19 cellular contexts compared by ENCODE assay signal in the genomic region with DNA sequence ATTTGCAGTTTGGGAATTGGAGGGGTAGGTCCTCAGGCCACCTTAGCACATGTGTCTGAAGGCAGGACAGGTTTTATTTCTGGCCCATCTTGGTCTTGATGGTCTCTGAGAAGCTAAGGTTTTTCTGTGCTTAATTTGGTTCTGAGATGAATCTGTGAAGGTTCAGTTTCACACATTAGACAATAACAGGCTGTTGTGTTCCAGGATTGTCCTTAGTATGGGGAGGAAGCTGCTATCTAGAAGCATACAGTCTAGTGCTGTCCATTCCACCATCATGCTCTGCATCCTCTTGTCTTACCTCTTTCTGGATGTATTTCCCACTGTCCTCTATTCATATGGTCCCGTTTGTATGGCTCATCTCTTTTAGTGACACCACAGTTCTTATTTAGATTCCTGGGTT. TPM values are rescaled to one million over a fixed set of nuclear protein-coding genes. Genes with fewer than 3 reads are reported as not detected.
DNase-seq lines count a peak whose midpoint lies in the region; ATAC-seq and TF ChIP-seq lines count a peak whose summit lies in the region.
"Had no signal": no experiment of that assay in that cellular context is flagged by ENCODE, and none has a peak within 500 bp of the region (broad histone marks: within the 10 kb centered on the region; RNA-seq: fewer than 3 reads in every experiment).

No MANE protein-coding gene starts in this region.

- DNase-seq in left ventricle myocardium superior (no peak), left cardiac atrium (no peak), GM23338 (ENCODE audit: low spot score) (no peak), esophagus muscularis mucosa (ENCODE audit: extremely low spot score) (no peak), H7 (no peak), upper lobe of right lung (no peak)
- DNase-seq: 8988T; activated CD8-positive, alpha-beta T cell treated with anti-CD3 and anti-CD28 coated beads for 36 hours; adrenal gland; EL; heart left ventricle; NCI-H1105; NCI-H510A treated with DMSO at 0.1 percent for 48 hours; retina; RPMI8226; stimulated activated CD4-positive, alpha-beta T cell treated with anti-CD3 and anti-CD28 coated beads, Interleukin-4, amount 100 ng/mL, for 4 hours; T-helper 9 cell had no signal

- TF ChIP-seq POLR2A in esophagus muscularis mucosa (IDR thresholded peaks at IDR 0.05; ENCODE audit: low read depth): no peak

- peaks cover 5% of the 10 kb centered on the region; the same call in 1 of the 3 replicates for H3K36me3 Mint-ChIP-seq in GM23338 (ENCODE audit: low read depth)

- H3K27ac ChIP-seq in GM23338 (ENCODE audit: low read depth): no peak overlapping the region
- no peak overlapping the region for H3K27ac ChIP-seq in esophagus muscularis mucosa (replicated peaks in 1 of 4)
- H3K27ac ChIP-seq in upper lobe of right lung: no peak overlapping the region
- H3K27ac ChIP-seq: adrenal gland had no signal

- TF ChIP-seq EP300 in esophagus muscularis mucosa (IDR thresholded peaks at IDR 0.05): no peak

- H3K27me3 ChIP-seq in GM23338 (ENCODE audit: insufficient read depth) (no peaks in the 10 kb centered on the region), esophagus muscularis mucosa (no peaks in the 10 kb centered on the region), H7 (ENCODE audit: control insufficient read depth, insufficient read depth, low read length) (no peaks in the 10 kb centered on the region), upper lobe of right lung (no peaks in the 10 kb centered on the region)
- H3K27me3 ChIP-seq: adrenal gland, heart left ventricle had no signal

- no peaks in the 10 kb centered on the region for H3K9me2 ChIP-seq in GM23338 (ENCODE audit: insufficient read depth)

- intact Hi-C loops in left ventricle myocardium superior (cut with micrococcal nuclease): no loop called here
- intact Hi-C loops in left cardiac atrium (cut with DNase I): no loop called here
- intact Hi-C loops in esophagus muscularis mucosa (cut with DNase I): no loop called here
- intact Hi-C loops in upper lobe of right lung (cut with DNase I): no loop called here

- H3K9me3 ChIP-seq in esophagus muscularis mucosa (no peaks in the 10 kb centered on the region), upper lobe of right lung (no peaks in the 10 kb centered on the region)
- H3K9me3 ChIP-seq: adrenal gland, heart left ventricle had no signal

- H3K79me2 ChIP-seq in GM23338 (replicated peaks; ENCODE audit: insufficient read depth): peaks cover 87% of the 10 kb centered on the region

- no peak overlapping the region for H3K4me3 Mint-ChIP-seq in GM23338
- H3K4me3 Mint-ChIP-seq: activated CD8-positive, alpha-beta T cell treated with anti-CD3 and anti-CD28 coated beads for 36 hours had no signal

- H3K9me3 Mint-ChIP-seq in GM23338: no peaks in the 10 kb centered on the region
- H3K9me3 Mint-ChIP-seq: activated CD8-positive, alpha-beta T cell treated with anti-CD3 and anti-CD28 coated beads for 36 hours had no signal

- H3K27me3 Mint-ChIP-seq in GM23338 (ENCODE audit: insufficient read depth, low read depth, poor library complexity): peaks cover 2% of the 10 kb centered on the region
- H3K27me3 Mint-ChIP-seq: activated CD8-positive, alpha-beta T cell treated with anti-CD3 and anti-CD28 coated beads for 36 hours had no signal

- 0 out of 2 replicates have a peak, but pooled peaks cover 7% of the 10 kb centered on the region for H3K4me1 ChIP-seq in GM23338 (ENCODE audit: insufficient read depth)
- peaks cover 0 to 19% (median 10%) of the 10 kb centered on the region in 4 donors for H3K4me1 ChIP-seq in esophagus muscularis mucosa
- no peaks in the 10 kb centered on the region for H3K4me1 ChIP-seq in upper lobe of right lung

- H4K20me1 ChIP-seq in GM23338 (replicated peaks; ENCODE audit: insufficient read depth): peaks cover 10% of the 10 kb centered on the region

- H3K4me3 ChIP-seq in GM23338 (no peak overlapping the region), esophagus muscularis mucosa (no peak overlapping the region), H7 (ENCODE audit: insufficient read depth, low read depth, low read length) (no peak overlapping the region), upper lobe of right lung (no peak overlapping the region)
- H3K4me3 ChIP-seq: adrenal gland had no signal

- no peaks in the 10 kb centered on the region for H3F3A ChIP-seq in GM23338 (replicated peaks; ENCODE audit: low read depth)

- ATAC-seq in left ventricle myocardium superior (peak; percentile 43), left cardiac atrium (no peak), GM23338 (no peak), HG03442 (IDR thresholded peaks at IDR 0.05; ENCODE audit: unreplicated experiment) (peak; percentile 57), HG02763 (IDR thresholded peaks at IDR 0.05; ENCODE audit: unreplicated experiment) (no peak), upper lobe of right lung (no peak)
- ATAC-seq: activated CD8-positive, alpha-beta T cell treated with anti-CD3 and anti-CD28 coated beads for 36 hours had no signal

- H3K36me3 ChIP-seq in GM23338 (ENCODE audit: insufficient read depth) (no peaks in the 10 kb centered on the region), esophagus muscularis mucosa (no peaks in the 10 kb centered on the region), H7 (replicated peaks; ENCODE audit: control insufficient read depth, insufficient read depth, low read length) (no peaks in the 10 kb centered on the region), upper lobe of right lung (no peaks in the 10 kb centered on the region)
- H3K36me3 ChIP-seq: adrenal gland had no signal

- peaks cover 15% of the 10 kb centered on the region for H3K4me1 Mint-ChIP-seq in GM23338

- H2AFZ ChIP-seq in GM23338: no peak overlapping the region

- H3K4me2 ChIP-seq in GM23338: no peak overlapping the region

- WGBS in esophagus muscularis mucosa: 86% methylated on average over 1 of the region's 1 CpG

- no peak for TF ChIP-seq CTCF in GM23338 (conservative IDR thresholded peaks at IDR 0.05; ENCODE audit: low read depth in 2 of 2)
- TF ChIP-seq CTCF in esophagus muscularis mucosa (IDR thresholded peaks at IDR 0.05): no peak
- no peak for TF ChIP-seq CTCF in upper lobe of right lung (IDR thresholded peaks at IDR 0.05)

- 0 out of 2 replicates have a peak overlapping the region, but pooled peaks have one; percentile 17 for H3K27ac Mint-ChIP-seq in GM23338
- H3K27ac Mint-ChIP-seq: activated CD8-positive, alpha-beta T cell treated with anti-CD3 and anti-CD28 coated beads for 36 hours had no signal

TF ChIP-seq in GM23338, 12 proteins besides CTCF, POLR2A, EP300 and RAD21 (continues in another document):
- TF ChIP-seq, protein P1, sequence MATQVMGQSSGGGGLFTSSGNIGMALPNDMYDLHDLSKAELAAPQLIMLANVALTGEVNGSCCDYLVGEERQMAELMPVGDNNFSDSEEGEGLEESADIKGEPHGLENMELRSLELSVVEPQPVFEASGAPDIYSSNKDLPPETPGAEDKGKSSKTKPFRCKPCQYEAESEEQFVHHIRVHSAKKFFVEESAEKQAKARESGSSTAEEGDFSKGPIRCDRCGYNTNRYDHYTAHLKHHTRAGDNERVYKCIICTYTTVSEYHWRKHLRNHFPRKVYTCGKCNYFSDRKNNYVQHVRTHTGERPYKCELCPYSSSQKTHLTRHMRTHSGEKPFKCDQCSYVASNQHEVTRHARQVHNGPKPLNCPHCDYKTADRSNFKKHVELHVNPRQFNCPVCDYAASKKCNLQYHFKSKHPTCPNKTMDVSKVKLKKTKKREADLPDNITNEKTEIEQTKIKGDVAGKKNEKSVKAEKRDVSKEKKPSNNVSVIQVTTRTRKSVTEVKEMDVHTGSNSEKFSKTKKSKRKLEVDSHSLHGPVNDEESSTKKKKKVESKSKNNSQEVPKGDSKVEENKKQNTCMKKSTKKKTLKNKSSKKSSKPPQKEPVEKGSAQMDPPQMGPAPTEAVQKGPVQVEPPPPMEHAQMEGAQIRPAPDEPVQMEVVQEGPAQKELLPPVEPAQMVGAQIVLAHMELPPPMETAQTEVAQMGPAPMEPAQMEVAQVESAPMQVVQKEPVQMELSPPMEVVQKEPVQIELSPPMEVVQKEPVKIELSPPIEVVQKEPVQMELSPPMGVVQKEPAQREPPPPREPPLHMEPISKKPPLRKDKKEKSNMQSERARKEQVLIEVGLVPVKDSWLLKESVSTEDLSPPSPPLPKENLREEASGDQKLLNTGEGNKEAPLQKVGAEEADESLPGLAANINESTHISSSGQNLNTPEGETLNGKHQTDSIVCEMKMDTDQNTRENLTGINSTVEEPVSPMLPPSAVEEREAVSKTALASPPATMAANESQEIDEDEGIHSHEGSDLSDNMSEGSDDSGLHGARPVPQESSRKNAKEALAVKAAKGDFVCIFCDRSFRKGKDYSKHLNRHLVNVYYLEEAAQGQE (IDR thresholded peaks at IDR 0.05; ENCODE audit: unreplicated experiment): no peak
- TF ChIP-seq EZH2 (IDR thresholded peaks at IDR 0.05; ENCODE audit: low read depth, unreplicated experiment): no peak
- TF ChIP-seq JUNB (IDR thresholded peaks at IDR 0.05; ENCODE audit: unreplicated experiment): no peak
- TF ChIP-seq POLR2AphosphoS5 (IDR thresholded peaks at IDR 0.05; ENCODE audit: low read depth): no peak
- TF ChIP-seq CREB1 (CRISPR knock-in tag; IDR thresholded peaks at IDR 0.05; ENCODE audit: low read depth): no peak
- TF ChIP-seq EZH2phosphoT487 (IDR thresholded peaks at IDR 0.05; ENCODE audit: unreplicated experiment): no peak

RNA-seq across cellular contexts. Expression of a gene that starts 7.1 kb away (rescaled TPM):
- total RNA-seq in left ventricle myocardium superior (68.2 TPM), left cardiac atrium (10 to 100 TPM; 27.8 to 31.3 TPM), esophagus muscularis mucosa (10 to 100 TPM; 11.5 to 17.4 (median 15.3) TPM), upper lobe of right lung (18.2 TPM)
- 39.5 and 43.3 TPM in 2 replicates for total RNA-seq in GM23338 (2014; rRNA removed; shearing (Covaris generic))
- polyA plus RNA-seq in GM23338 (2016; fragmentation: Nextera tagmentation; extraction: Ambion mirVana): 55.5 and 64.9 TPM in 2 replicates
- total RNA-seq in H7 (2014; rRNA removed; shearing (Covaris generic)): 31.6 and 33.7 TPM in 2 replicates

RNA-seq across cellular contexts. Expression of a gene that starts 43.3 kb away (rescaled TPM):
- 33.2 TPM for total RNA-seq in left ventricle myocardium superior
- 10 to 100 TPM; 32.2 to 32.6 TPM for total RNA-seq in left cardiac atrium
- 47.7 and 54.2 TPM in 2 replicates for total RNA-seq in GM23338 (2014; rRNA removed; shearing (Covaris generic))
- 139 and 156 TPM in 2 replicates for polyA plus RNA-seq in GM23338 (2016; fragmentation: Nextera tagmentation; extraction: Ambion mirVana)
- total RNA-seq in esophagus muscularis mucosa: 10 to 100 TPM; 15.4 to 24.3 (median 19.5) TPM
- total RNA-seq in H7 (2014; rRNA removed; shearing (Covaris generic)): 44.8 and 58.0 TPM in 2 replicates
- 28.3 TPM for total RNA-seq in upper lobe of right lung

Comparison
In these comparisons a context has a peak if more than half of its experiments do, and no peak if none do; other contexts are left out.
1. ATAC-seq: peak in left ventricle myocardium superior (single experiment) and HG03442 (single experiment); none in left cardiac atrium (0 of 2), GM23338 (single experiment), HG02763 (single experiment) and upper lobe of right lung (single experiment).